ENCODE assay signal across 20 cellular contexts in the genomic region with DNA sequence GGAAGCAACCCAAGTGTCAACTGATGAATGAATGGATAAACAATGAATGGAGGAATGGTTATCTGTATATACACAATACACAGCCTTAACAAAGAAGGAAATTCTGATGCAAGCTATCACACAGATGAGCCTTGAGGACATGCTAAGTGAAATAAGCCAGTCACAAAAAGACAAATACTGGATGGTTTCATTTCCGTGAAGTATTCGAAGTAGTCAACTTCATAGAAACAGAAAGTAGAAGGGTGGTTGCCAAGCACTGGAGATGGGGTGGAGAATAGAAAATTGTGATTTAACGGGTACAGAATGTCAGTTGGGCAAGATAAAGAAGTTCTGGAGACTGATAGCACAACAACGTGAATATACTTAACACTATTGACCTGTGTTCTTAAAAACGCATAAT. TPM values are rescaled to one million over a fixed set of nuclear protein-coding genes. Genes with fewer than 3 reads are reported as not detected.
DNase-seq lines count a peak whose midpoint lies in the region; ATAC-seq, FAIRE-seq and TF ChIP-seq lines count a peak whose summit lies in the region.
"Had no signal": no experiment of that assay in that cellular context is flagged by ENCODE, and none has a peak within 500 bp of the region (broad histone marks: within the 10 kb centered on the region; RNA-seq: fewer than 3 reads in every experiment).

No MANE protein-coding gene starts in this region.

- peaks cover 9% of the 10 kb centered on the region for H3K4me1 Mint-ChIP-seq in activated T-cell treated with anti-CD3 and anti-CD28 coated beads, Interleukin-2, amount 50 U/mL, for 4 hours (ENCODE audit: low read depth)
- peaks cover 13% of the 10 kb centered on the region for H3K4me1 Mint-ChIP-seq in activated T-cell treated with anti-CD3 and anti-CD28 coated beads, Interleukin-2, amount 50 U/mL, for 24 hours (ENCODE audit: low read depth)
- H3K4me1 Mint-ChIP-seq: mesothelial cell of epicardium had no signal

- H3K27me3 Mint-ChIP-seq in activated T-cell treated with anti-CD3 and anti-CD28 coated beads, Interleukin-2, amount 50 U/mL, for 4 hours (ENCODE audit: low read depth): no peaks in the 10 kb centered on the region
- no peaks in the 10 kb centered on the region for H3K27me3 Mint-ChIP-seq in activated T-cell treated with anti-CD3 and anti-CD28 coated beads, Interleukin-2, amount 50 U/mL, for 24 hours

- ATAC-seq in activated T-cell treated with anti-CD3 and anti-CD28 coated beads, Interleukin-2, amount 50 U/mL, for 4 hours: peak; percentile 27 to 41
- ATAC-seq in GM21367 (IDR thresholded peaks at IDR 0.05; ENCODE audit: unreplicated experiment): peak; percentile 76
- ATAC-seq: left lobe of liver, SK-N-SH treated with all-trans-retinoic acid at 6 μM for 48 hours had no signal

- H3K36me3 Mint-ChIP-seq in activated T-cell treated with anti-CD3 and anti-CD28 coated beads, Interleukin-2, amount 50 U/mL, for 4 hours (ENCODE audit: insufficient read depth): peaks cover 27% of the 10 kb centered on the region
- H3K36me3 Mint-ChIP-seq in activated T-cell treated with anti-CD3 and anti-CD28 coated beads, Interleukin-2, amount 50 U/mL, for 24 hours (ENCODE audit: low read depth): peaks cover 88% of the 10 kb centered on the region

- H3K9me3 Mint-ChIP-seq in activated T-cell treated with anti-CD3 and anti-CD28 coated beads, Interleukin-2, amount 50 U/mL, for 4 hours: no peaks in the 10 kb centered on the region
- H3K9me3 Mint-ChIP-seq in activated T-cell treated with anti-CD3 and anti-CD28 coated beads, Interleukin-2, amount 50 U/mL, for 24 hours: no peaks in the 10 kb centered on the region

- FAIRE-seq in RCC 7860 (lab: Jason Lieb, UNC): no peak

- no peak for DNase-seq in activated T-cell treated with anti-CD3 and anti-CD28 coated beads, Interleukin-2, amount 50 U/mL, for 4 hours
- DNase-seq in activated T-cell treated with anti-CD3 and anti-CD28 coated beads, Interleukin-2, amount 50 U/mL, for 24 hours: no peak
- DNase-seq in OCI-M1 (lab: John Stamatoyannopoulos, UW): peak; percentile 91
- peak; percentile 18 to 34 for DNase-seq in erythroblast (lab: John Stamatoyannopoulos, UW)
- no peak for DNase-seq in HPDE6-E6E7 (ENCODE audit: extremely low spot score)
- DNase-seq in RCC 7860 (ENCODE audit: low spot score): no peak
- no peak for DNase-seq in KBM-7
- DNase-seq: adrenal gland, EL, GOT3, NCI-H1105, NCI-H2081 treated with DMSO at 0.1 percent for 48 hours, NCI-H510A, posterior cingulate gyrus, sigmoid colon, T1000 had no signal

- no peak for TF ChIP-seq POLR2A in erythroblast (IDR thresholded peaks at IDR 0.05; ENCODE audit: low read length)

- H3K4me3 Mint-ChIP-seq in activated T-cell treated with anti-CD3 and anti-CD28 coated beads, Interleukin-2, amount 50 U/mL, for 4 hours: peak overlapping the region; percentile 38
- H3K4me3 Mint-ChIP-seq in activated T-cell treated with anti-CD3 and anti-CD28 coated beads, Interleukin-2, amount 50 U/mL, for 24 hours: no peak overlapping the region
- H3K4me3 Mint-ChIP-seq: mesothelial cell of epicardium had no signal

- H3K27ac Mint-ChIP-seq in activated T-cell treated with anti-CD3 and anti-CD28 coated beads, Interleukin-2, amount 50 U/mL, for 24 hours: no peak overlapping the region
- H3K27ac Mint-ChIP-seq: mesothelial cell of epicardium had no signal

- in situ Hi-C loops in KBM-7 (cut with MboI; ENCODE audit: low pct_unique_long_range_greater_than_20kb, low sequenced_read_pairs): no loop called here

RNA-seq across cellular contexts. Expression of a gene that starts 28.2 kb away (rescaled TPM):
- total RNA-seq in activated T-cell treated with anti-CD3 and anti-CD28 coated beads, Interleukin-2, amount 50 U/mL, for 4 hours: 10 to 100 TPM; 27.9 to 31.4 (median 28.5) TPM

RNA-seq across cellular contexts. Expression of a gene that starts 56.2 kb away (rescaled TPM):
- 1 to 10 TPM; 6.6 to 6.9 (median 6.7) TPM for total RNA-seq in activated T-cell treated with anti-CD3 and anti-CD28 coated beads, Interleukin-2, amount 50 U/mL, for 4 hours

RNA-seq across cellular contexts. Expression of a gene that starts 56.4 kb away (rescaled TPM):
- total RNA-seq in activated T-cell treated with anti-CD3 and anti-CD28 coated beads, Interleukin-2, amount 50 U/mL, for 4 hours: 10 to 100 TPM; 38.0 to 39.5 (median 38.6) TPM

Comparison
In these comparisons a context has a peak if more than half of its experiments do, and no peak if none do; other contexts are left out.
1. DNase-seq: peak in OCI-M1 (single experiment) and erythroblast (2 of 2); none in activated T-cell treated with anti-CD3 and anti-CD28 coated beads, Interleukin-2, amount 50 U/mL, for 4 hours (single experiment), activated T-cell treated with anti-CD3 and anti-CD28 coated beads, Interleukin-2, amount 50 U/mL, for 24 hours (single experiment), HPDE6-E6E7 (single experiment), RCC 7860 (single experiment) and KBM-7 (single experiment).